ENCODE assay signal across 21 cellular contexts in the genomic region with DNA sequence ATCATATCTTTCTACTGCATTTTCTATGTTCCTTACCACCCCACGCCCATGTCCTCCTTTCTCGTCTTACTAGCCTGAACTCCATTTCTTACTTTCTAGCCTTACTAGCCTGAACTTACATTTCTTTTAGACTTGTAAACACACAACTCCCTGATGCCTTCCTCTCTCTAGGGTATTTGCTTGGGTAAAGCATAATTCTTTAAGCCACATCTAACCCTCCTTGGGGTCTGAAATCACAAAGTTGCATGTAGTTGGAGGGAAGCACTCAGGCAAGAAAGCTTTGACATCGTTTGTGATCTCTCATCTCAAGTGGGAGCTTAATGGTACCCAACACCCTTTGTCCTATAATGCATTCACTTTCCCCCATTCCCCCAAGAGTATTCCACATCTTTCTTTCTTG.
"Had no signal": no experiment of that assay in that cellular context is flagged by ENCODE, and none has a peak within 500 bp of the region (broad histone marks: within the 10 kb centered on the region; RNA-seq: fewer than 3 reads in every experiment).

No MANE protein-coding gene starts in this region.

- H3K4me3 Mint-ChIP-seq: activated B cell treated with CpG ODN at 0.5 μM for 24 hours; activated naive CD8-positive, alpha-beta T cell treated with anti-CD3 and anti-CD28 coated beads, Interleukin-2, amount 50 U/mL, for 24 hours; activated T-cell treated with anti-CD3 and anti-CD28 coated beads, Interleukin-2, amount 50 U/mL, for 24 hours; memory B cell; natural killer cell treated with Interleukin-12 subunit alpha and Interleukin-12 subunit beta and Interleukin-15 and Interleukin-18, amount 100 ng/mL, for 72 hours had no signal

- ATAC-seq: activated naive CD8-positive, alpha-beta T cell treated with anti-CD3 and anti-CD28 coated beads, Interleukin-2, amount 50 U/mL, for 24 hours; heart left ventricle; natural killer cell treated with Interleukin-12 subunit alpha and Interleukin-12 subunit beta and Interleukin-15 and Interleukin-18, amount 100 ng/mL, for 72 hours; right lobe of liver had no signal

- H3K36me3 ChIP-seq: heart left ventricle, right lobe of liver, vagina had no signal

- H3K9me3 Mint-ChIP-seq: activated B cell treated with CpG ODN at 0.5 μM for 24 hours had no signal

- H3K27ac ChIP-seq: coronary artery, epithelial cell of prostate, heart left ventricle, parathyroid adenoma, right lobe of liver, skin epidermis, testis, vagina had no signal

- H3K27me3 Mint-ChIP-seq: activated B cell treated with CpG ODN at 0.5 μM for 24 hours; activated naive CD8-positive, alpha-beta T cell treated with anti-CD3 and anti-CD28 coated beads, Interleukin-2, amount 50 U/mL, for 24 hours; activated T-cell treated with anti-CD3 and anti-CD28 coated beads, Interleukin-2, amount 50 U/mL, for 24 hours; memory B cell; natural killer cell treated with Interleukin-12 subunit alpha and Interleukin-12 subunit beta and Interleukin-15 and Interleukin-18, amount 100 ng/mL, for 72 hours had no signal

- H3K4me1 ChIP-seq: parathyroid adenoma, right lobe of liver, testis, vagina had no signal

- H3K4me3 ChIP-seq: coronary artery, heart left ventricle, right lobe of liver, skin epidermis, testis, vagina had no signal

- H3K27ac Mint-ChIP-seq: activated B cell treated with CpG ODN at 0.5 μM for 24 hours; activated naive CD8-positive, alpha-beta T cell treated with anti-CD3 and anti-CD28 coated beads, Interleukin-2, amount 50 U/mL, for 24 hours; activated T-cell treated with anti-CD3 and anti-CD28 coated beads, Interleukin-2, amount 50 U/mL, for 24 hours; activated T-helper 2 cell treated with anti-CD3 and anti-CD28 coated beads, Interferon-gamma antibody, Interleukin-2, Interleukin-4, amounts not matched to agents 10 μg/mL and 5 μg/mL and 100 μg/mL, durations not matched to agents 14 hours and 24 hours and 36 hours; memory B cell; natural killer cell treated with Interleukin-12 subunit alpha and Interleukin-12 subunit beta and Interleukin-15 and Interleukin-18, amount 100 ng/mL, for 72 hours had no signal

- DNase-seq: activated B cell treated with CpG ODN at 0.5 μM for 24 hours; activated CD4-positive, alpha-beta T cell treated with anti-CD3 and anti-CD28 coated beads for 48 hours; activated naive CD4-positive, alpha-beta T cell; activated naive CD8-positive, alpha-beta T cell treated with anti-CD3 and anti-CD28 coated beads, Interleukin-2, amount 50 U/mL, for 24 hours; activated T-cell treated with anti-CD3 and anti-CD28 coated beads, Interleukin-2, amount 50 U/mL, for 24 hours; cerebellar nuclear complex; heart left ventricle; nucleus accumbens; right lobe of liver; stimulated activated CD4-positive, alpha-beta T cell treated with anti-CD3 and anti-CD28 coated beads, Interleukin-1b, Interleukin-23, amount 100 ng/mL, for 48 hours; T-helper 9 cell; testis; trophoblast cell had no signal

- H3K36me3 Mint-ChIP-seq: memory B cell; natural killer cell treated with Interleukin-12 subunit alpha and Interleukin-12 subunit beta and Interleukin-15 and Interleukin-18, amount 100 ng/mL, for 72 hours had no signal

- H3K4me1 Mint-ChIP-seq: activated B cell treated with CpG ODN at 0.5 μM for 24 hours; activated naive CD8-positive, alpha-beta T cell treated with anti-CD3 and anti-CD28 coated beads, Interleukin-2, amount 50 U/mL, for 24 hours; memory B cell had no signal
